23 cellular contexts compared by ENCODE assay signal in genomic region chr2:9298583-9298982, GRCh38.
DNase-seq lines count a peak whose midpoint lies in the region; ATAC-seq, FAIRE-seq and TF ChIP-seq lines count a peak whose summit lies in the region.
"Had no signal": no experiment of that assay in that cellular context is flagged by ENCODE, and none has a peak within 500 bp of the region (broad histone marks: within the 10 kb centered on the region; RNA-seq: fewer than 3 reads in every experiment).

No MANE protein-coding gene starts in this region.

- H3K4me3 Mint-ChIP-seq in astrocyte (ENCODE audit: unreplicated experiment) = no peak overlapping the region
- H3K4me3 Mint-ChIP-seq: CD4-positive, alpha-beta memory T cell; GM23338 had no signal

- H3K4me1 Mint-ChIP-seq in astrocyte (ENCODE audit: low read depth, unreplicated experiment) = peaks cover 18% of the 10 kb centered on the region
- H3K4me1 Mint-ChIP-seq: CD4-positive, alpha-beta memory T cell had no signal

- POLR2A ChIA-PET in RWPE1 (lab: Yijun Ruan, JAX; ENCODE audit: low non-redundant PET) (no interaction called here), HEK293T (lab: Yijun Ruan, JAX) (no interaction called here)

- H3K27me3 ChIP-seq in astrocyte (ENCODE audit: insufficient read depth, low read length) (no peaks in the 10 kb centered on the region), esophagus muscularis mucosa (no peaks in the 10 kb centered on the region), rectal smooth muscle tissue (ENCODE audit: control insufficient read depth, insufficient read depth, low read length) (no peaks in the 10 kb centered on the region), upper lobe of left lung (no peaks in the 10 kb centered on the region)

- TF ChIP-seq EP300 in esophagus muscularis mucosa (IDR thresholded peaks at IDR 0.05) (no peak), upper lobe of left lung (IDR thresholded peaks at IDR 0.05) (no peak)

- H4K20me1 ChIP-seq in astrocyte (ENCODE audit: insufficient read depth, low read length) = peaks cover 66% of the 10 kb centered on the region

- no peak overlapping the region for H3K4me2 ChIP-seq in astrocyte (ENCODE audit: low read length)
- H3K4me2 ChIP-seq: GM23338 had no signal

- no peak for TF ChIP-seq CTCF in RWPE1 (conservative IDR thresholded peaks at IDR 0.05; ENCODE audit: low read depth)
- no peak for TF ChIP-seq CTCF in astrocyte (IDR thresholded peaks at IDR 0.05; ENCODE audit: insufficient read depth, low read depth, low read length)
- no peak for TF ChIP-seq CTCF in esophagus muscularis mucosa (IDR thresholded peaks at IDR 0.05)
- TF ChIP-seq CTCF in upper lobe of left lung (IDR thresholded peaks at IDR 0.05) = no peak

- DNase-seq in RWPE1 (ENCODE audit: low spot score) (no peak), astrocyte (ENCODE audit: low read depth) (no peak), esophagus muscularis mucosa (ENCODE audit: extremely low spot score) (no peak), HEK293T (ENCODE audit: extremely low spot score) (no peak), activated gamma-delta T cell (lab: John Stamatoyannopoulos, UW) (no peak), upper lobe of left lung (no peak)
- DNase-seq: Caco-2; CD4-positive, alpha-beta memory T cell; DMS 273 treated with DMSO at 0.1 percent for 48 hours; DMS79 treated with DMSO at 0.1 percent for 48 hours; Karpas-422; NCI-H1694; NCI-H2081 treated with DMSO at 0.1 percent for 48 hours; NCI-H446 treated with DMSO at 0.1 percent for 48 hours; NCI-H526 treated with DMSO at 0.1 percent for 48 hours; OCI-M1; Right ventricle myocardium superior had no signal

- H3K36me3 Mint-ChIP-seq in astrocyte (ENCODE audit: low read depth, unreplicated experiment) = peaks cover 13% of the 10 kb centered on the region
- H3K36me3 Mint-ChIP-seq: CD4-positive, alpha-beta memory T cell had no signal

- no peaks in the 10 kb centered on the region for H3K4me1 ChIP-seq in astrocyte (ENCODE audit: insufficient read depth, low read length)
- H3K4me1 ChIP-seq in esophagus muscularis mucosa = peaks cover 28 to 68% (median 52%) of the 10 kb centered on the region in 4 donors
- H3K4me1 ChIP-seq in rectal smooth muscle tissue (ENCODE audit: control insufficient read depth, insufficient read depth, low read length) = peaks cover 50% of the 10 kb centered on the region
- H3K4me1 ChIP-seq in upper lobe of left lung = peaks cover 0 to 10% (median 5%) of the 10 kb centered on the region in 4 donors
- H3K4me1 ChIP-seq: Caco-2 had no signal

- H2AFZ ChIP-seq in astrocyte (ENCODE audit: low read depth, low read length) = no peak overlapping the region
- H2AFZ ChIP-seq: GM23338 had no signal

- peaks cover 50% of the 10 kb centered on the region for H3K79me2 ChIP-seq in astrocyte (ENCODE audit: insufficient read depth, low read length)

- H3K9me3 ChIP-seq in astrocyte (ENCODE audit: insufficient read depth, low read depth, low read length) (no peaks in the 10 kb centered on the region), esophagus muscularis mucosa (no peaks in the 10 kb centered on the region), upper lobe of left lung (no peaks in the 10 kb centered on the region)
- H3K9me3 ChIP-seq: Caco-2 had no signal

- H3K4me3 ChIP-seq in astrocyte (ENCODE audit: insufficient read depth, low read depth, low read length) (no peak overlapping the region), esophagus muscularis mucosa (no peak overlapping the region), rectal smooth muscle tissue (ENCODE audit: low read length) (no peak overlapping the region), upper lobe of left lung (no peak overlapping the region)
- H3K4me3 ChIP-seq: GM23338 had no signal

- peaks cover 2% of the 10 kb centered on the region for H3K36me3 ChIP-seq in astrocyte (ENCODE audit: insufficient read depth, low read length)
- H3K36me3 ChIP-seq in esophagus muscularis mucosa = no peaks in the 10 kb centered on the region
- no peaks in the 10 kb centered on the region for H3K36me3 ChIP-seq in rectal smooth muscle tissue (ENCODE audit: control insufficient read depth, insufficient read depth, low read length)
- H3K36me3 ChIP-seq in upper lobe of left lung = peaks cover 0 to 4% (median 0%) of the 10 kb centered on the region in 4 donors

- WGBS in esophagus muscularis mucosa = 87% methylated on average over 6 of the region's 7 CpGs
- WGBS in upper lobe of left lung, 2 donors = 93 to 95% methylated on average over 6 to 7 of the region's 7 CpGs

- ATAC-seq in GM18502 (IDR thresholded peaks at IDR 0.05; ENCODE audit: poor library complexity, unreplicated experiment) (no peak), upper lobe of left lung (ENCODE audit: low FRiP score in 2 of 2) (no peak)
- ATAC-seq: GM23338, HCT116 had no signal

- peak overlapping the region; percentile 48 for H3K27ac Mint-ChIP-seq in astrocyte (ENCODE audit: unreplicated experiment)
- H3K27ac Mint-ChIP-seq: CD4-positive, alpha-beta memory T cell; GM23338 had no signal

- H3K9ac ChIP-seq in astrocyte (ENCODE audit: low read length) (no peak overlapping the region), rectal smooth muscle tissue (ENCODE audit: low read length) (no peak overlapping the region)

- TF ChIP-seq POLR2A in esophagus muscularis mucosa (IDR thresholded peaks at IDR 0.05; ENCODE audit: low read depth) (no peak), upper lobe of left lung (IDR thresholded peaks at IDR 0.05) (no peak)

- FAIRE-seq in astrocyte (lab: Jason Lieb, UNC) = no peak
- FAIRE-seq: GM18507, RCC 7860 had no signal

- CTCF ChIA-PET in RWPE1 (lab: Yijun Ruan, JAX) (no interaction called here), HEK293T (lab: Yijun Ruan, JAX) (no interaction called here)

- intact Hi-C loops in esophagus muscularis mucosa (cut with DNase I) = no loop called here

- peak overlapping the region; percentile 97 for H3K27ac ChIP-seq in RWPE1
- no peak overlapping the region for H3K27ac ChIP-seq in astrocyte (ENCODE audit: low read depth, low read length)
- peak overlapping the region; percentile 39 to 69 (median 52) for H3K27ac ChIP-seq in esophagus muscularis mucosa (replicated peaks in 1 of 4)
- H3K27ac ChIP-seq in rectal smooth muscle tissue (ENCODE audit: low read depth, low read length) = peak overlapping the region; percentile 77
- no peak overlapping the region for H3K27ac ChIP-seq in upper lobe of left lung

- no peaks in the 10 kb centered on the region for H3K9me3 Mint-ChIP-seq in astrocyte (ENCODE audit: unreplicated experiment)
- H3K9me3 Mint-ChIP-seq: CD4-positive, alpha-beta memory T cell; GM23338 had no signal

- no peaks in the 10 kb centered on the region for H3K27me3 Mint-ChIP-seq in astrocyte (ENCODE audit: low read depth, unreplicated experiment)

TF ChIP-seq in HEK293T, 16 proteins besides CTCF, POLR2A, EP300 and RAD21:
- TF ChIP-seq ARNT (IDR thresholded peaks at IDR 0.05) (no peak), FOXA1 (IDR thresholded peaks at IDR 0.05) (no peak), L3MBTL2 (conservative IDR thresholded peaks at IDR 0.05) (no peak), NFRKB (IDR thresholded peaks at IDR 0.05) (no peak), ELF4 (IDR thresholded peaks at IDR 0.05) (no peak), SP1 (IDR thresholded peaks at IDR 0.05) (no peak), CTBP1 (IDR thresholded peaks at IDR 0.05; ENCODE audit: borderline replicate concordance) (no peak), ZNF384 (IDR thresholded peaks at IDR 0.05) (no peak), SUZ12 (IDR thresholded peaks at IDR 0.05) (no peak)

Comparison
In these comparisons a context has a peak if more than half of its experiments do, and no peak if none do; other contexts are left out.
1. H3K27ac ChIP-seq: peak in RWPE1 (single experiment), esophagus muscularis mucosa (4 of 4) and rectal smooth muscle tissue (single experiment); none in astrocyte (single experiment) and upper lobe of left lung (0 of 4).